ENCODE assay signal across 27 cellular contexts in genomic region chr6:143376861-143377260, GRCh38.
A peak's percentile ranks its signal among the peaks of the same experiment; 100 is the strongest.
DNase-seq lines count a peak whose midpoint lies in the region; ATAC-seq, FAIRE-seq and TF ChIP-seq lines count a peak whose summit lies in the region.
"Had no signal": no experiment of that assay in that cellular context is flagged by ENCODE, and none has a peak within 500 bp of the region (broad histone marks: within the 10 kb centered on the region; RNA-seq: fewer than 3 reads in every experiment).

No MANE protein-coding gene starts in this region.

- intact Hi-C loops in left ventricle myocardium superior (cut with micrococcal nuclease), result no loop called here

- H3K27ac ChIP-seq in astrocyte (ENCODE audit: low read depth, low read length) (no peak overlapping the region), osteoblast (ENCODE audit: low read depth, low read length) (no peak overlapping the region)
- H3K27ac ChIP-seq: 22Rv1, A549, BLaER1 had no signal

- peak; percentile 7 for DNase-seq in AG09309 (ENCODE audit: low read depth)
- no peak for DNase-seq in GM12891 (ENCODE audit: insufficient read length, low spot score)
- DNase-seq in NCI-H226, result peak; percentile 69
- peak; percentile 60 for DNase-seq in astrocyte (ENCODE audit: low read depth)
- no peak for DNase-seq in osteoblast (ENCODE audit: insufficient read length, low spot score, missing footprints)
- no peak for DNase-seq in central memory CD4-positive, alpha-beta T cell
- no peak for DNase-seq in left ventricle myocardium superior
- DNase-seq: BE2C; C1 segment of cervical spinal cord; CD4-positive, alpha-beta memory T cell; CD4-positive, CD25-positive, alpha-beta regulatory T cell; CD8-positive, alpha-beta memory T cell; COR-L47; DMS 273 treated with DMSO at 0.1 percent for 48 hours; DMS153; DMS53; DMS79; DND-41; GF-D8 had no signal

- H3K27ac Mint-ChIP-seq in astrocyte (ENCODE audit: unreplicated experiment), result no peak overlapping the region
- H3K27ac Mint-ChIP-seq: CD14-positive monocyte; CD4-positive, CD25-positive, alpha-beta regulatory T cell had no signal

- H3K79me2 ChIP-seq in astrocyte (ENCODE audit: insufficient read depth, low read length) (no peaks in the 10 kb centered on the region), osteoblast (ENCODE audit: insufficient read depth, low read length) (no peaks in the 10 kb centered on the region)

- H3K4me1 Mint-ChIP-seq in astrocyte (ENCODE audit: low read depth, unreplicated experiment), result peaks cover 3% of the 10 kb centered on the region
- H3K4me1 Mint-ChIP-seq: CD4-positive, alpha-beta memory T cell; CD4-positive, CD25-positive, alpha-beta regulatory T cell had no signal

- H3K4me2 ChIP-seq in astrocyte (ENCODE audit: low read length), result no peak overlapping the region
- no peak overlapping the region for H3K4me2 ChIP-seq in osteoblast (ENCODE audit: insufficient read depth, low read length)
- H3K4me2 ChIP-seq: A549, BLaER1 had no signal

- TF ChIP-seq CTCF in AG09309 (IDR thresholded peaks at IDR 0.05; ENCODE audit: control insufficient read depth, insufficient read depth, low read depth, low read length, missing control alignments) (no peak), astrocyte (IDR thresholded peaks at IDR 0.05; ENCODE audit: insufficient read depth, low read depth, low read length) (no peak), osteoblast (IDR thresholded peaks at IDR 0.05; ENCODE audit: extremely low read depth, low read depth, low read length) (no peak)

- no peak for ATAC-seq in HG03159 (IDR thresholded peaks at IDR 0.05; ENCODE audit: unreplicated experiment)
- no peak for ATAC-seq in left ventricle myocardium superior
- ATAC-seq: A549 had no signal

- no peak overlapping the region for H2AFZ ChIP-seq in astrocyte (ENCODE audit: low read depth, low read length)
- no peak overlapping the region for H2AFZ ChIP-seq in osteoblast (ENCODE audit: low read length)

- no peak overlapping the region for H3K9ac ChIP-seq in astrocyte (ENCODE audit: low read length)
- H3K9ac ChIP-seq: BLaER1 had no signal

- H3K27me3 ChIP-seq in astrocyte (ENCODE audit: insufficient read depth, low read length) (no peaks in the 10 kb centered on the region), osteoblast (ENCODE audit: insufficient read depth, low read length) (peaks cover 7% of the 10 kb centered on the region)
- H3K27me3 ChIP-seq: BE2C, BLaER1 had no signal

- no peaks in the 10 kb centered on the region for H3K36me3 Mint-ChIP-seq in astrocyte (ENCODE audit: low read depth, unreplicated experiment)
- H3K36me3 Mint-ChIP-seq: CD14-positive monocyte had no signal

- H3K4me3 ChIP-seq in AG09309 (ENCODE audit: control insufficient read depth, low read depth, low read length), result no peak overlapping the region
- no peak overlapping the region for H3K4me3 ChIP-seq in astrocyte (ENCODE audit: insufficient read depth, low read depth, low read length)
- H3K4me3 ChIP-seq in osteoblast (ENCODE audit: insufficient read depth, low read length), result no peak overlapping the region
- H3K4me3 ChIP-seq: A549, BLaER1 had no signal

- H3K9me3 Mint-ChIP-seq in astrocyte (ENCODE audit: unreplicated experiment), result no peaks in the 10 kb centered on the region

- H3K4me1 ChIP-seq in astrocyte (ENCODE audit: insufficient read depth, low read length) (no peaks in the 10 kb centered on the region), osteoblast (ENCODE audit: insufficient read depth, low read length) (no peaks in the 10 kb centered on the region)
- H3K4me1 ChIP-seq: A549, BE2C had no signal

- H3K4me3 Mint-ChIP-seq in astrocyte (ENCODE audit: unreplicated experiment), result no peak overlapping the region
- H3K4me3 Mint-ChIP-seq: CD14-positive monocyte; CD4-positive, alpha-beta memory T cell; CD4-positive, CD25-positive, alpha-beta regulatory T cell; CD8-positive, alpha-beta memory T cell had no signal

- H3K9me3 ChIP-seq in astrocyte (ENCODE audit: insufficient read depth, low read depth, low read length) (no peaks in the 10 kb centered on the region), osteoblast (ENCODE audit: low read depth, low read length) (no peaks in the 10 kb centered on the region)
- H3K9me3 ChIP-seq: BE2C had no signal

- peaks cover 3% of the 10 kb centered on the region for H3K27me3 Mint-ChIP-seq in astrocyte (ENCODE audit: low read depth, unreplicated experiment)

- TF ChIP-seq POLR2A in GM12891 (IDR thresholded peaks at IDR 0.05; ENCODE audit: low read depth, low read length), result no peak

- FAIRE-seq in GM12891 (lab: Jason Lieb, UNC) (peak; percentile 13), astrocyte (lab: Jason Lieb, UNC) (no peak)
- FAIRE-seq: A549, G401.6, GM12892, GM18507 had no signal

- no peaks in the 10 kb centered on the region for H4K20me1 ChIP-seq in astrocyte (ENCODE audit: insufficient read depth, low read length)
- no peaks in the 10 kb centered on the region for H4K20me1 ChIP-seq in osteoblast (ENCODE audit: insufficient read depth, low read length)
- H4K20me1 ChIP-seq: BLaER1 had no signal

- H3K36me3 ChIP-seq in astrocyte (ENCODE audit: insufficient read depth, low read length) (no peaks in the 10 kb centered on the region), osteoblast (ENCODE audit: insufficient read depth, low read length) (no peaks in the 10 kb centered on the region)
- H3K36me3 ChIP-seq: BE2C, BLaER1 had no signal

TF ChIP-seq in GM12891, 5 proteins besides CTCF, POLR2A, EP300 and RAD21:
- TF ChIP-seq POU2F2 (IDR thresholded peaks at IDR 0.05; ENCODE audit: low read depth, low read length), result no peak
- TF ChIP-seq PAX5 (IDR thresholded peaks at IDR 0.05; ENCODE audit: insufficient read depth, low read length, severe bottlenecking), result no peak
- no peak for TF ChIP-seq SPI1 (IDR thresholded peaks at IDR 0.05; ENCODE audit: low read depth, low read length)
- no peak for TF ChIP-seq TAF1 (IDR thresholded peaks at IDR 0.05; ENCODE audit: low read depth, low read length)
- no peak for TF ChIP-seq POLR2AphosphoS5 (IDR thresholded peaks at IDR 0.05; ENCODE audit: low read depth, low read length)

Comparison
In these comparisons a context has a peak if more than half of its experiments do, and no peak if none do; other contexts are left out.
1. DNase-seq: peak in AG09309 (single experiment), NCI-H226 (single experiment) and astrocyte (single experiment); none in GM12891 (single experiment), osteoblast (single experiment), central memory CD4-positive, alpha-beta T cell (single experiment) and left ventricle myocardium superior (single experiment).